ENCODE assay signal across 8 cellular contexts in the genomic region with DNA sequence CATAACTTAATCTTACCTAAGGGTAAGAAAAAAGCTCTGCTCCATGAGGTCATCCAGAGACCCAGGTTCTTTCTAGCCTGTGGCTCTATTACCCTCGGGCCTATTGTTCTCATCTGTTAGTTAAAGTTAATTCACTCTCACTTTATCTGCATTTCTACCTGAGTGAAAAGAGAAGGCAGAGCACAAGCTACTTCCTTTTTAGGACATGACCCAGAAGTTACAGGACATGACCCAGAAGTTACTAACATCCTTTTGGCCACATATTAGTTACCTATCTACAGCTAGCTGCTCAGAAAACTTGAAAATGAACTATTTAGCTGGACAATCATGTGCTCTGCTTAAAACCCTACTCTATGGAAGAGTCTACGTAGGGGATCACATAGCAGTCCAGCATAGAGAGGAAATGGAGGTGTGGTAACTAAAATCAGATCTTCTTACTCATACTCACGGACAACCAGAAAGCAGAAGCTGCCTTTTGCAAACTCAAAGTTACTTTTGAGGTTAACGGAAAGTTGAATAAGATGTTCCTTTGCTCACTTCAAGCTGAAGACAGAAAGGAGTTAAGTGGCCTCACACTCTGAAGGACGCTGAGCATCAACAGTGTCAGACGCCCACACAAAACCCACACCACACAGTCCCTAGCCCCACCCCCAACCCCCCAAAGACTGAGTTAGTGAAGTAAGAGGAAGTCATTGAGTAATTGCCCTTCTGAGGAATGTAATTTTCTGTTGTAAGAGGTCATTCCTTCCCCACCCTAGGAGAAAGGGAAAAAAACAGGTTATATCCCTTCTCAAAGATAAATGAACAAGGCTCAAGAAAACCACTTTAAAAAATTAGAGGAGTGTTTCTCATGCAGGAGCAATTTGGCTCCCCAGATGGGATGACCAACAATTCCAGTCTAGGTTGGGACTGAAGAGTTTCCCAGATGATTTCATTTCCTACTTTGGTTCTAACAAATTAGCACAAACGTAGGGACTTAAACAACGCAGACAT.
DNase-seq lines count a peak whose midpoint lies in the region; ATAC-seq and TF ChIP-seq lines count a peak whose summit lies in the region.

No MANE protein-coding gene starts in this region.

- DNase-seq in cardiac fibroblast (ENCODE audit: low read depth in 2 of 2) (peak; percentile 49 to 67), SHP77 (lab: John Stamatoyannopoulos, UW) (no peak), hepatic stellate cell (ENCODE audit: low spot score) (no peak), NCI-H1092 treated with DMSO at 0.1 percent for 48 hours (lab: John Stamatoyannopoulos, UW) (no peak)
- DNase-seq in stimulated activated CD8-positive, alpha-beta memory T cell treated with anti-CD3 and anti-CD28 coated beads, Interleukin-12 subunit alpha, Interleukin-12 subunit beta, amount 100 ng/mL, for 4 hours (ENCODE audit: low read depth): peak; percentile 73

- peak overlapping the region; percentile 64 for H3K4me3 Mint-ChIP-seq in T-helper 1 cell treated with Interleukin-12 subunit alpha and Interleukin-12 subunit beta and Interleukin-4 antibody, amounts not matched to agents 30 μg/mL and 1 μg/mL, for 36 hours

- no peak for TF ChIP-seq CTCF in cardiac fibroblast (IDR thresholded peaks at IDR 0.05; ENCODE audit: low read depth, low read length)

- H3K9me3 Mint-ChIP-seq in T-helper 1 cell treated with Interleukin-12 subunit alpha and Interleukin-12 subunit beta and Interleukin-4 antibody, amounts not matched to agents 30 μg/mL and 1 μg/mL, for 36 hours: peaks cover 26% of the 10 kb centered on the region

- peak overlapping the region; percentile 95 for H3K27ac Mint-ChIP-seq in T-helper 1 cell treated with Interleukin-12 subunit alpha and Interleukin-12 subunit beta and Interleukin-4 antibody, amounts not matched to agents 30 μg/mL and 1 μg/mL, for 36 hours

- ATAC-seq in GM18499 (IDR thresholded peaks at IDR 0.05; ENCODE audit: insufficient read depth, unreplicated experiment) (peak; percentile 84), HG02678 (IDR thresholded peaks at IDR 0.05; ENCODE audit: unreplicated experiment) (peak; percentile 59)

- peaks cover 41% of the 10 kb centered on the region for H3K4me1 Mint-ChIP-seq in T-helper 1 cell treated with Interleukin-12 subunit alpha and Interleukin-12 subunit beta and Interleukin-4 antibody, amounts not matched to agents 30 μg/mL and 1 μg/mL, for 36 hours (ENCODE audit: low read depth)

- peaks cover 24% of the 10 kb centered on the region for H3K36me3 Mint-ChIP-seq in T-helper 1 cell treated with Interleukin-12 subunit alpha and Interleukin-12 subunit beta and Interleukin-4 antibody, amounts not matched to agents 30 μg/mL and 1 μg/mL, for 36 hours (ENCODE audit: low read depth)

- no peak overlapping the region for H3K4me3 ChIP-seq in cardiac fibroblast (replicated peaks in 1 of 2; ENCODE audit: low read depth in 2 of 2, low read length in 2 of 2)

- H3K27me3 Mint-ChIP-seq in T-helper 1 cell treated with Interleukin-12 subunit alpha and Interleukin-12 subunit beta and Interleukin-4 antibody, amounts not matched to agents 30 μg/mL and 1 μg/mL, for 36 hours (ENCODE audit: low read depth): no peaks in the 10 kb centered on the region

Comparison
In these comparisons a context has a peak if more than half of its experiments do, and no peak if none do; other contexts are left out.
1. DNase-seq: peak in cardiac fibroblast (2 of 2) and stimulated activated CD8-positive, alpha-beta memory T cell treated with anti-CD3 and anti-CD28 coated beads, Interleukin-12 subunit alpha, Interleukin-12 subunit beta, amount 100 ng/mL, for 4 hours (single experiment); none in SHP77 (0 of 2), hepatic stellate cell (single experiment) and NCI-H1092 treated with DMSO at 0.1 percent for 48 hours (single experiment).